In the genomic region with DNA sequence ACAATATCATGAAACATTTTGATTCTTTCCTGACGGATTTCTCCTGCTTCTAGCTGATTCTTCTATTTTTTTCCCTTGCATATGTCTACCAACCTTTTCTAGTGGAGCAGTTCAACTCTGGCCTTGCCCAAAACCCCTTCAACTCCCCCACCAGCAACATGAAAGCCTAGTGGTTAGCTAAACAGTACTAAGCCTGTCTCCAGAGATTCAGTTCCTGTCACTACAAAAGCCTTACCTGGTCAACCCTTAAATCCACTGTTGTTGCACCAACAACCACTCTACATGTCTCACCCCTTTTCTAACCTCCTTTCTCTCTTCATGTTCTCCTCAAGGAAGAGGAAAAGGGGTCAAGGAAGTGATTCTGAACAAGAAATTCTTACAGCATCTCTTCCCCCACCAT, we compare ENCODE assay signal across 13 cellular contexts.
DNase-seq lines count a peak whose midpoint lies in the region; ATAC-seq and TF ChIP-seq lines count a peak whose summit lies in the region.
"Had no signal": no experiment of that assay in that cellular context is flagged by ENCODE, and none has a peak within 500 bp of the region (broad histone marks: within the 10 kb centered on the region; RNA-seq: fewer than 3 reads in every experiment).

No MANE protein-coding gene starts in this region.

- H3K4me2 ChIP-seq in OCI-LY7 (ENCODE audit: low read length), result no peak overlapping the region

- CTCF ChIA-PET in OCI-LY7 (lab: Charles Lee; ENCODE audit: unreplicated experiment), result no interaction called here
- CTCF ChIA-PET in Caco-2 (lab: Charles Lee), result no interaction called here

- H3K27me3 ChIP-seq in Caco-2 (replicated peaks; ENCODE audit: control insufficient read depth, insufficient read depth, low read length) (no peaks in the 10 kb centered on the region), MG63 (no peaks in the 10 kb centered on the region)

- H3K4me1 ChIP-seq in OCI-LY7 (ENCODE audit: insufficient read depth, low read length, poor library complexity, severe bottlenecking) (no peaks in the 10 kb centered on the region), Caco-2 (no peaks in the 10 kb centered on the region; the same call in 1 of the 2 replicates)

- H3K27ac ChIP-seq in OCI-LY7 (ENCODE audit: low read depth, low read length, poor library complexity, severe bottlenecking), result no peak overlapping the region
- H3K27ac ChIP-seq: C4-2B had no signal

- no peaks in the 10 kb centered on the region for H3K36me3 ChIP-seq in OCI-LY7 (ENCODE audit: insufficient read depth, low read length)
- no peaks in the 10 kb centered on the region for H3K36me3 ChIP-seq in Caco-2 (ENCODE audit: control insufficient read depth, insufficient read depth, low read length)
- no peaks in the 10 kb centered on the region for H3K36me3 ChIP-seq in MG63

- H2AFZ ChIP-seq in OCI-LY7 (ENCODE audit: low read length), result peak overlapping the region; percentile 83

- H3K4me3 ChIP-seq in OCI-LY7 (ENCODE audit: low read depth, low read length, poor library complexity, severe bottlenecking), result no peak overlapping the region
- H3K4me3 ChIP-seq in Caco-2 (ENCODE audit: low read depth, low read length), result no peak overlapping the region
- no peak overlapping the region for H3K4me3 ChIP-seq in MG63

- no peaks in the 10 kb centered on the region for H3K79me2 ChIP-seq in OCI-LY7 (ENCODE audit: insufficient read depth, low read depth, low read length)

- peaks cover 0 to 1% (median under 1%) of the 10 kb centered on the region in 5 donors for H3K27me3 Mint-ChIP-seq in naive thymus-derived CD8-positive, alpha-beta T cell
- no peaks in the 10 kb centered on the region for H3K27me3 Mint-ChIP-seq in Caco-2 (ENCODE audit: insufficient read depth, unreplicated experiment)

- peaks cover 0 to 3% (median 0%) of the 10 kb centered on the region in 3 donors for H3K36me3 Mint-ChIP-seq in naive thymus-derived CD8-positive, alpha-beta T cell
- H3K36me3 Mint-ChIP-seq in Caco-2 (ENCODE audit: insufficient read depth, unreplicated experiment), result no peaks in the 10 kb centered on the region

- no peak for TF ChIP-seq CTCF in OCI-LY7 (conservative IDR thresholded peaks at IDR 0.05; ENCODE audit: low read length)
- no peak for TF ChIP-seq CTCF in Caco-2 (IDR thresholded peaks at IDR 0.05; ENCODE audit: insufficient read depth in 1 of 2, low read depth in 1 of 2, low read length in 1 of 2, severe bottlenecking in 1 of 2, unreplicated experiment in 1 of 2)

- ATAC-seq in GM18858 (IDR thresholded peaks at IDR 0.05; ENCODE audit: unreplicated experiment) (peak; percentile 50), GM21526 (IDR thresholded peaks at IDR 0.05; ENCODE audit: low FRiP score, unreplicated experiment) (peak; percentile 52), HG03039 (IDR thresholded peaks at IDR 0.05; ENCODE audit: unreplicated experiment) (peak; percentile 40)
- ATAC-seq in naive thymus-derived CD8-positive, alpha-beta T cell, result no peak
- ATAC-seq: activated CD8-positive, alpha-beta T cell treated with anti-CD3 and anti-CD28 coated beads, Interleukin-2, amount 10 ng/mL, durations not matched to agents 7 days and 5 days had no signal

- peaks cover 0 to 11% (median 2%) of the 10 kb centered on the region in 9 donors for H3K9me3 Mint-ChIP-seq in naive thymus-derived CD8-positive, alpha-beta T cell
- H3K9me3 Mint-ChIP-seq in Caco-2 (ENCODE audit: unreplicated experiment), result no peaks in the 10 kb centered on the region

- H3K4me3 Mint-ChIP-seq in naive thymus-derived CD8-positive, alpha-beta T cell, result no peak overlapping the region
- H3K4me3 Mint-ChIP-seq in Caco-2 (ENCODE audit: unreplicated experiment), result no peak overlapping the region
- H3K4me3 Mint-ChIP-seq: activated CD8-positive, alpha-beta T cell treated with anti-CD3 and anti-CD28 coated beads, Interleukin-2, amount 10 ng/mL, durations not matched to agents 7 days and 5 days; neural crest cell had no signal

- H3K9me3 ChIP-seq in OCI-LY7 (ENCODE audit: low read length) (no peaks in the 10 kb centered on the region), Caco-2 (no peaks in the 10 kb centered on the region), MG63 (peaks cover 4% of the 10 kb centered on the region)

- peaks cover 3 to 8% (median 4%) of the 10 kb centered on the region in 4 donors for H3K4me1 Mint-ChIP-seq in naive thymus-derived CD8-positive, alpha-beta T cell
- H3K4me1 Mint-ChIP-seq in Caco-2 (ENCODE audit: low read depth, unreplicated experiment), result peaks cover 6% of the 10 kb centered on the region
- H3K4me1 Mint-ChIP-seq: neural crest cell had no signal

- H3K27ac Mint-ChIP-seq in naive thymus-derived CD8-positive, alpha-beta T cell, result peak overlapping the region in 1 of 10 donors; percentile 19
- no peak overlapping the region for H3K27ac Mint-ChIP-seq in Caco-2 (ENCODE audit: unreplicated experiment)
- H3K27ac Mint-ChIP-seq: activated CD8-positive, alpha-beta T cell treated with anti-CD3 and anti-CD28 coated beads, Interleukin-2, amount 10 ng/mL, durations not matched to agents 7 days and 5 days had no signal

- BruUV-seq in OCI-LY7 (replicated peaks; lab: Mats Ljungman, UMichigan) (no TSS peak), Caco-2 (replicated peaks; lab: Mats Ljungman, UMichigan) (no TSS peak)

- no peaks in the 10 kb centered on the region for H3K9me2 ChIP-seq in OCI-LY7 (ENCODE audit: insufficient read depth, low read length)

- H4K20me1 ChIP-seq in OCI-LY7 (ENCODE audit: insufficient read depth, low read length), result no peaks in the 10 kb centered on the region

- POLR2A ChIA-PET in OCI-LY7 (lab: Charles Lee) (interaction anchor here (0.7 kb wide), 1 partner anchor 15 kb away, joined by 4 read pairs; no protein-coding TSS in a partner anchor), Caco-2 (lab: Charles Lee) (no interaction called here)
- POLR2A ChIA-PET in naive thymus-derived CD8-positive, alpha-beta T cell (lab: Charles Lee), result no interaction called here

- no peak for DNase-seq in OCI-LY7 (ENCODE audit: low spot score)
- no peak for DNase-seq in naive thymus-derived CD8-positive, alpha-beta T cell
- DNase-seq in NCI-H146 treated with DMSO at 0.1 percent for 48 hours (lab: John Stamatoyannopoulos, UW; ENCODE audit: unreplicated experiment), result no peak
- DNase-seq in Caco-2, result no peak
- no peak for DNase-seq in MG63
- DNase-seq: activated CD8-positive, alpha-beta T cell treated with anti-CD3 and anti-CD28 coated beads, Interleukin-2, amount 10 ng/mL, durations not matched to agents 7 days and 5 days; NCI-H2029 treated with DMSO at 0.1 percent for 48 hours; OCI-M1 had no signal

- intact Hi-C loops in OCI-LY7 (cut with micrococcal nuclease; ENCODE audit: unreplicated experiment), result no loop called here
- intact Hi-C loops in Caco-2 (cut with micrococcal nuclease; ENCODE audit: unreplicated experiment), result no loop called here

Comparison
In these comparisons a context has a peak if more than half of its experiments do, and no peak if none do; other contexts are left out.
1. ATAC-seq: peak in GM18858 (single experiment), GM21526 (single experiment) and HG03039 (single experiment); none in naive thymus-derived CD8-positive, alpha-beta T cell (0 of 2).